Comparison of ENCODE assay signal across 29 cellular contexts in the genomic region with DNA sequence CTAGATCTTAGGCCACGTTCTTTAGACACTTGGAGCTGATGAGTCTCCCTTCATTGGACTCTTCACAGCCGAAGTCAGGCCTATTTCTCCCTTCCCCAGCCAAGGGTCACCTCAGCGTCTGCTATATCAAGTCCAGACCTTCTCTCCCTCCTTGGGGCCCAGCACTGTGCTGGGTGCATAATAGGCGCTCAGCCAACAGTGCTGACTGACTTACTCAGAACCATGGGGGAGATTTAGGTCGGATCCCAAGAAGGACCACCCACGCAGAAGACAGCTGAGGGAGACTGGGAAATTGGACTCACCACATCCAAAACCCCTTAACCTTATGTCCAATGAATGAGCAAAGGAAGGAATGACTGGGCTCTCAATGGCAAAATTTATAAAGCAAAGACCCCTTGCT. TPM values are rescaled to one million over a fixed set of nuclear protein-coding genes. Genes with fewer than 3 reads are reported as not detected.
"Had no signal": no experiment of that assay in that cellular context is flagged by ENCODE, and none has a peak within 500 bp of the region (broad histone marks: within the 10 kb centered on the region; RNA-seq: fewer than 3 reads in every experiment).

No MANE protein-coding gene starts in this region.

- H3K4me1 ChIP-seq: prostate gland, right atrium auricular region, uterus had no signal

- H3K27me3 ChIP-seq: right atrium auricular region, stomach, tibial nerve, uterus had no signal

- H3K36me3 ChIP-seq: heart right ventricle, prostate gland, right atrium auricular region, stomach, suprapubic skin, tibial nerve, uterus had no signal

- DNase-seq: activated CD4-positive, alpha-beta T cell treated with anti-CD3 and anti-CD28 coated beads, Interleukin-2, amount 10 ng/mL, durations not matched to agents 24 days and 14 days; activated CD8-positive, alpha-beta T cell treated with anti-CD3 and anti-CD28 coated beads for 36 hours; activated naive CD4-positive, alpha-beta T cell treated with Interleukin-2 at 50 U/mL for 16 hours; activated T-cell treated with anti-CD3 and anti-CD28 coated beads, Interleukin-2, amount 50 U/mL, for 4 hours; amygdala; cerebellar nuclear complex; foreskin fibroblast; heart right ventricle; islet precursor cell; left colon; mucosa of descending colon; occipital lobe; stimulated activated CD4-positive, alpha-beta T cell treated with anti-CD3 and anti-CD28 coated beads, Interleukin-12 subunit alpha, Interleukin-12 subunit beta, amount 100 ng/mL, for 4 hours; stomach; T1000; uterus had no signal

- H3K4me3 ChIP-seq: coronary artery, heart right ventricle, mucosa of descending colon, prostate gland, right atrium auricular region, stomach, suprapubic skin, tibial nerve, uterus had no signal

- H3K27ac ChIP-seq: coronary artery, heart right ventricle, prostate gland, right atrium auricular region, stomach, suprapubic skin, tibial nerve, uterus had no signal

- H3K9me3 ChIP-seq: heart right ventricle, mucosa of descending colon, prostate gland, right atrium auricular region, stomach, suprapubic skin, tibial nerve, uterus had no signal

- ATAC-seq: activated CD4-positive, CD25-positive, alpha-beta regulatory T cell treated with anti-CD3 and anti-CD28 coated beads, Interleukin-2, amount 50 U/mL, for 24 hours; activated CD8-positive, alpha-beta T cell treated with anti-CD3 and anti-CD28 coated beads for 36 hours; activated T-cell treated with anti-CD3 and anti-CD28 coated beads, Interleukin-2, amount 50 U/mL, for 4 hours; heart right ventricle; left colon; mucosa of descending colon; stimulated activated memory B cell treated with anti-CD40 and anti-IgM and Interleukin-4, amounts not matched to agents 10 μg/mL and 1 μg/mL and 100 μg/mL, for 72 hours had no signal

RNA-seq across cellular contexts. Expression of a gene that starts 5.6 kb away (rescaled TPM):
- total RNA-seq: activated CD4-positive, alpha-beta T cell treated with anti-CD3 and anti-CD28 coated beads, Interleukin-2, amount 10 ng/mL, durations not matched to agents 24 days and 14 days; activated CD8-positive, alpha-beta T cell treated with anti-CD3 and anti-CD28 coated beads for 36 hours; activated T-helper 2 cell treated with anti-CD3 and anti-CD28 coated beads, Interferon-gamma antibody, Interleukin-2, Interleukin-4, amounts not matched to agents 10 μg/mL and 5 μg/mL and 100 μg/mL, durations not matched to agents 14 hours and 24 hours and 36 hours; bronchial epithelial cell; epithelial cell of proximal tubule; heart right ventricle; lower leg skin; right atrium auricular region; tibial nerve had no signal
- polyA plus RNA-seq: neural cell had no signal

RNA-seq across cellular contexts. Expression of a gene that starts 15.4 kb away (rescaled TPM):
- total RNA-seq: activated CD4-positive, alpha-beta T cell treated with anti-CD3 and anti-CD28 coated beads, Interleukin-2, amount 10 ng/mL, durations not matched to agents 24 days and 14 days; activated CD8-positive, alpha-beta T cell treated with anti-CD3 and anti-CD28 coated beads for 36 hours; activated T-helper 2 cell treated with anti-CD3 and anti-CD28 coated beads, Interferon-gamma antibody, Interleukin-2, Interleukin-4, amounts not matched to agents 10 μg/mL and 5 μg/mL and 100 μg/mL, durations not matched to agents 14 hours and 24 hours and 36 hours; bronchial epithelial cell; right atrium auricular region; skeletal muscle tissue; tibial nerve had no signal
- polyA plus RNA-seq: heart right ventricle, neural cell had no signal
